Comparison of ENCODE assay signal across 1 cellular context in genomic region chr9:121942313-121942712, GRCh38.
TF ChIP-seq lines count a peak whose summit lies in the region.

No MANE protein-coding gene starts in this region.

TF ChIP-seq in HepG2, 621 proteins besides CTCF, POLR2A, EP300 and RAD21 (continued from another document and continues in another):
- TF ChIP-seq PRDM10 (CRISPR knock-in tag; IDR thresholded peaks at IDR 0.05; ENCODE audit: low read depth) = no peak
- no peak for TF ChIP-seq ZNF605 (CRISPR knock-in tag; IDR thresholded peaks at IDR 0.05)
- no peak for TF ChIP-seq KDM5A (IDR thresholded peaks at IDR 0.05; ENCODE audit: borderline replicate concordance, low read length)
- no peak for TF ChIP-seq HDAC1 (CRISPR knock-in tag; IDR thresholded peaks at IDR 0.05)
- no peak for TF ChIP-seq ZMYM3 (CRISPR knock-in tag; IDR thresholded peaks at IDR 0.05)
- TF ChIP-seq ARID2 (CRISPR knock-in tag; IDR thresholded peaks at IDR 0.05; ENCODE audit: borderline replicate concordance) = no peak
- TF ChIP-seq ZNF839 (CRISPR knock-in tag; IDR thresholded peaks at IDR 0.05; ENCODE audit: borderline replicate concordance) = no peak
- no peak for TF ChIP-seq ERF (CRISPR knock-in tag; IDR thresholded peaks at IDR 0.05)
- no peak for TF ChIP-seq ELF3 (CRISPR knock-in tag; IDR thresholded peaks at IDR 0.05)
- no peak for TF ChIP-seq TOPORS (CRISPR knock-in tag; IDR thresholded peaks at IDR 0.05)
- TF ChIP-seq ARID5B (CRISPR knock-in tag; IDR thresholded peaks at IDR 0.05) = peak; percentile 87
- no peak for TF ChIP-seq ZNF17 (CRISPR knock-in tag; IDR thresholded peaks at IDR 0.05)
- peak; percentile 33; the same call in 1 of the 2 replicates for TF ChIP-seq AHDC1 (CRISPR knock-in tag; IDR thresholded peaks at IDR 0.05; ENCODE audit: borderline replicate concordance)
- peak; percentile 21; the same call in 1 of the 2 replicates for TF ChIP-seq SIX4 (CRISPR knock-in tag; IDR thresholded peaks at IDR 0.05)
- TF ChIP-seq ELK4 (CRISPR knock-in tag; IDR thresholded peaks at IDR 0.05; ENCODE audit: borderline replicate concordance) = no peak
- TF ChIP-seq DDIT3 (CRISPR knock-in tag; IDR thresholded peaks at IDR 0.05) = no peak
- TF ChIP-seq MTF2 (CRISPR knock-in tag; IDR thresholded peaks at IDR 0.05; ENCODE audit: borderline replicate concordance) = no peak
- TF ChIP-seq RNF219 (CRISPR knock-in tag; IDR thresholded peaks at IDR 0.05) = no peak
- TF ChIP-seq FOXK1 (CRISPR knock-in tag; IDR thresholded peaks at IDR 0.05; ENCODE audit: borderline replicate concordance, low read depth) = peak; percentile 48; the same call in 1 of the 2 replicates
- no peak for TF ChIP-seq REPIN1 (CRISPR knock-in tag; IDR thresholded peaks at IDR 0.05; ENCODE audit: borderline replicate concordance, low read depth)
- TF ChIP-seq GLMP (CRISPR knock-in tag; IDR thresholded peaks at IDR 0.05; ENCODE audit: borderline replicate concordance) = no peak
- TF ChIP-seq ZNF276 (CRISPR knock-in tag; IDR thresholded peaks at IDR 0.05; ENCODE audit: low read depth) = no peak
- TF ChIP-seq ZNF607 (CRISPR knock-in tag; IDR thresholded peaks at IDR 0.05; ENCODE audit: borderline replicate concordance) = no peak
- no peak for TF ChIP-seq KDM1A (CRISPR knock-in tag; IDR thresholded peaks at IDR 0.05)
- no peak for TF ChIP-seq ZNF468 (CRISPR knock-in tag; IDR thresholded peaks at IDR 0.05)
- peak; percentile 91 for TF ChIP-seq CEBPB (IDR thresholded peaks at IDR 0.05; ENCODE audit: borderline replicate concordance, low read depth, low read length)
- no peak for TF ChIP-seq ZNF235 (CRISPR knock-in tag; IDR thresholded peaks at IDR 0.05; ENCODE audit: borderline replicate concordance)
- TF ChIP-seq ZNF414 (CRISPR knock-in tag; IDR thresholded peaks at IDR 0.05) = no peak
- no peak for TF ChIP-seq KDM5B (CRISPR knock-in tag; IDR thresholded peaks at IDR 0.05; ENCODE audit: borderline replicate concordance)
- no peak for TF ChIP-seq NBN (conservative IDR thresholded peaks at IDR 0.05)
- TF ChIP-seq PHF21A (CRISPR knock-in tag; IDR thresholded peaks at IDR 0.05) = peak; percentile 53; the same call in 1 of the 2 replicates
- TF ChIP-seq ZBTB25 (CRISPR knock-in tag; IDR thresholded peaks at IDR 0.05) = no peak
- no peak for TF ChIP-seq PLSCR1 (CRISPR knock-in tag; IDR thresholded peaks at IDR 0.05; ENCODE audit: borderline replicate concordance)
- no peak for TF ChIP-seq ZNF34 (CRISPR knock-in tag; IDR thresholded peaks at IDR 0.05; ENCODE audit: borderline replicate concordance)
